ENCODE assay signal across 8 cellular contexts in the genomic region with DNA sequence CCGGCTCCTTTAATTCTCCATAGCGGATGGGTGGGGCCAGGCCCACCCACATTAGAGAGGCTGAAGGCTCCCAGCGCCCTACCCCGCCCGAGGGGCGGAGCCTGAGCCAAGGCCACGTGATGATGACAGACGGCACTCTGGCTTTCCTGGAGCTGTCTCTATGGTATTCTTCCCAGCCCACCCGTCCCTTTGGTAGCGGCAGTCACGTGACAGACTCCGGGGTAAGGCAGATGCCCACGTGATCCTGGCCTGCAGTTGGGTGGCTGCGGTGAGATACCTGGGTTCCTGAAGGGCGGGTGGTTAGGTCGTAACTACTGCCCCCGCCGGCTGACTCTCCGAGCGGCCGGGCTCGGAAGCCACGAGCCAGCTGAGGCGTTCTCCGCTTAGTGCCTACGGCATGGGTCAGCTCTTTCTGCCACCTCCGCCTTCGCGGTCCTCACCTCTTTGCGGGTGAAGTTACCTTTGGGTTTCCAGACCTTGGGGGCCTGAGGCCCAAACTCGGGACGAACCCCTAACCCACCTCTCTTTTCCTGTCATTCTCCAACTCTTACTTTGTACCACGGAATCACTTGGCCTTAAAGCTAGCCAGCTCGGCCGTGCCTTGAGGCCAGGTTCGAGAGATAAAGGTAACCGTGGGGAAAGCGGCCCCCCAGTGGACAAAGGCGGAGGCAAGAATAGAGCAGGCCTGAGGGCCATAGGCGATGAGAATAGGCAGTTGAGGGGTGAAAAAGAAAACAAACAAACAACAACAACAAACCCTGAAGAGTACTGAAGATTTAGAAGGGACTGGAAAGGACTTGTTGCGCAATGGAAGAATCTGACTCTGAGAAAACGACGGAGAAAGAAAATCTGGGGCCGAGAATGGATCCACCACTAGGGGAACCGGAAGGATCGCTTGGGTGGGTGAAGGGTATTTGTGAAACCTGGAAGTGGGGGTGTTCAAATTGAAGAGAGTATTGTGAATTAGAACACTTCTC.
A peak's percentile ranks its signal among the peaks of the same experiment; 100 is the strongest.
DNase-seq lines count a peak whose midpoint lies in the region; ATAC-seq and TF ChIP-seq lines count a peak whose summit lies in the region.

A gene with protein sequence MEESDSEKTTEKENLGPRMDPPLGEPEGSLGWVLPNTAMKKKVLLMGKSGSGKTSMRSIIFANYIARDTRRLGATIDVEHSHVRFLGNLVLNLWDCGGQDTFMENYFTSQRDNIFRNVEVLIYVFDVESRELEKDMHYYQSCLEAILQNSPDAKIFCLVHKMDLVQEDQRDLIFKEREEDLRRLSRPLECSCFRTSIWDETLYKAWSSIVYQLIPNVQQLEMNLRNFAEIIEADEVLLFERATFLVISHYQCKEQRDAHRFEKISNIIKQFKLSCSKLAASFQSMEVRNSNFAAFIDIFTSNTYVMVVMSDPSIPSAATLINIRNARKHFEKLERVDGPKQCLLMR (plus strand): TSS at position 229 of the 977 bp plus-strand sequence. CDS start 579 bp downstream, at position 808.

- TF ChIP-seq CTCF in AG10803 (conservative IDR thresholded peaks at IDR 0.05; ENCODE audit: low read length) = peak; percentile 57

- H3K4me3 ChIP-seq in AG10803 (ENCODE audit: low read length) = peak within 1 kb of the TSS; percentile 78

- ATAC-seq in GM19023 (IDR thresholded peaks at IDR 0.05; ENCODE audit: unreplicated experiment) (peak; percentile 94), HG03280 (IDR thresholded peaks at IDR 0.05; ENCODE audit: unreplicated experiment) (peak; percentile 96)
- ATAC-seq in activated CD4-positive, CD25-positive, alpha-beta regulatory T cell treated with anti-CD3 and anti-CD28 coated beads, Interleukin-2, amount 50 U/mL, for 24 hours = peak; percentile 98 to 99

- DNase-seq in AG10803 (ENCODE audit: low read depth) = peak; percentile 91
- DNase-seq in NCI-H345 treated with DMSO at 0.1 percent for 48 hours (lab: John Stamatoyannopoulos, UW; ENCODE audit: unreplicated experiment) = peak; percentile 91
- DNase-seq in cerebellar nuclear complex (lab: John Stamatoyannopoulos, UW) = peak; percentile 48 to 87
- peak; percentile 97 for DNase-seq in islet precursor cell
- peak; percentile 74 to 85 (median 83) for DNase-seq in stimulated activated CD4-positive, alpha-beta T cell treated with anti-CD3 and anti-CD28 coated beads, Interleukin-12 subunit alpha, Interleukin-12 subunit beta, amount 100 ng/mL, for 48 hours (ENCODE audit: low read depth in 2 of 3, low spot score in 1 of 3)

Comparison
In these comparisons a context has a peak if more than half of its experiments do, and no peak if none do; other contexts are left out.
1. Peak in every context shown above with its lines: DNase-seq, ATAC-seq and H3K4me3 ChIP-seq.